In genomic region chr6:34805074-34805473, GRCh38 we compare ENCODE assay signal across 6 cellular contexts. TPM values are rescaled to one million over a fixed set of nuclear protein-coding genes. Genes with fewer than 3 reads are reported as not detected.
DNase-seq lines count a peak whose midpoint lies in the region; ATAC-seq, FAIRE-seq and TF ChIP-seq lines count a peak whose summit lies in the region.
"Not testable (repeated sequence)": the region's sequence is repeated elsewhere in the genome, so short reads cannot be mapped to it uniquely, and the experiment has no call there.

No MANE protein-coding gene starts in this region.

- ATAC-seq in esophagus mucosa (peak; percentile 60), mucosa of descending colon (peak; percentile 75)

- WGBS in small intestine, 3 donors: 58 to 81% (median 73%) methylated on average over 6 of the region's 6 CpGs

- not testable (repeated sequence) for H3K27ac ChIP-seq in HEK293 (ENCODE audit: extremely low read depth, low read depth, low read length); small intestine (ENCODE audit: low read depth in 1 of 2, low read length in 1 of 2)

- H3K4me1 ChIP-seq in HEK293 (ENCODE audit: control insufficient read depth, insufficient read depth, low read length); mucosa of descending colon (ENCODE audit: low read depth); small intestine (ENCODE audit: control insufficient read depth in 2 of 2, insufficient read depth in 1 of 2, low read depth in 1 of 2, low read length in 1 of 2): not testable (repeated sequence)

- DNase-seq in DMS53 (lab: John Stamatoyannopoulos, UW) (peak; percentile 80), NCI-H510A (lab: John Stamatoyannopoulos, UW) (peak; percentile 31), small intestine (peak; percentile 51)
- DNase-seq in mucosa of descending colon: not testable (repeated sequence)

- not testable (repeated sequence) for H3K4me3 ChIP-seq in HEK293 (ENCODE audit: low read depth, low read length); mucosa of descending colon; small intestine (ENCODE audit: low read depth in 1 of 2, low read length in 2 of 2)

- CTCF ChIA-PET in HEK293 (lab: Yijun Ruan, JAX): interaction anchor here (2.1 kb wide), 1 partner anchor 14 kb away, joined by 6 read pairs; no protein-coding TSS in a partner anchor

- not testable (repeated sequence) for TF ChIP-seq CTCF in HEK293 (tag by site-specific recombination; IDR thresholded peaks at IDR 0.05); mucosa of descending colon (IDR thresholded peaks at IDR 0.05)

- H3K9me3 ChIP-seq in HEK293 (ENCODE audit: control insufficient read depth, insufficient read depth, low read depth, low read length); mucosa of descending colon; small intestine (ENCODE audit: control insufficient read depth, low read depth): not testable (repeated sequence)

- FAIRE-seq in small intestine (lab: Jason Lieb, UNC): not testable (repeated sequence)

- intact Hi-C loops in mucosa of descending colon (cut with DNase I, micrococcal nuclease): not testable (repeated sequence)

- POLR2A ChIA-PET in HEK293 (lab: Yijun Ruan, JAX): interaction anchor here (2.1 kb wide), 1 partner anchor 13 kb away, joined by 16 read pairs; the partner anchor contains the start of gene BLTP3A

- H3K36me3 ChIP-seq in HEK293 (ENCODE audit: control insufficient read depth in 2 of 2, insufficient read depth in 1 of 2, low read length in 2 of 2); mucosa of descending colon (ENCODE audit: low read depth); small intestine (ENCODE audit: control insufficient read depth in 2 of 2, insufficient read depth in 2 of 2, low read length in 2 of 2): not testable (repeated sequence)

- not testable (repeated sequence) for H3K27me3 ChIP-seq in small intestine (ENCODE audit: control insufficient read depth in 2 of 2, insufficient read depth in 2 of 2, low read length in 2 of 2)

TF ChIP-seq in HEK293, 187 proteins besides CTCF, POLR2A, EP300 and RAD21:
- peak; percentile 41; the same call in 1 of the 2 replicates for TF ChIP-seq SCRT2 (tag by site-specific recombination; IDR thresholded peaks at IDR 0.05)

RNA-seq across cellular contexts. Expression of gene BLTP3A, which starts 13.2 kb away (rescaled TPM):
- total RNA-seq in esophagus mucosa (8.1 TPM), mucosa of descending colon (10 to 100 TPM in 1 of 3 donors, 1 to 10 TPM in 2; 9.2 to 11.3 (median 10.0) TPM)
- polyA plus RNA-seq in small intestine: 1 to 10 TPM; 1.3 to 4.9 (median 1.6) TPM

RNA-seq across cellular contexts. Expression of gene SNRPC, which starts 47.8 kb away (rescaled TPM):
- total RNA-seq in esophagus mucosa: 63.4 TPM
- 10 to 100 TPM; 44.8 to 70.2 (median 49.1) TPM for total RNA-seq in mucosa of descending colon
- 100 to 1,000 TPM; 145 to 163 (median 151) TPM for polyA plus RNA-seq in small intestine
